ENCODE assay signal across 17 cellular contexts in genomic region chr17:66364508-66365203, GRCh38.
A peak's percentile ranks its signal among the peaks of the same experiment; 100 is the strongest.
DNase-seq lines count a peak whose midpoint lies in the region; ATAC-seq and TF ChIP-seq lines count a peak whose summit lies in the region.
"Had no signal": no experiment of that assay in that cellular context is flagged by ENCODE, and none has a peak within 500 bp of the region (broad histone marks: within the 10 kb centered on the region; RNA-seq: fewer than 3 reads in every experiment).

No MANE protein-coding gene starts in this region.

- H3K18ac ChIP-seq in H9 (ENCODE audit: insufficient read length, low read depth, low read length), result no peak overlapping the region
- no peak overlapping the region for H3K18ac ChIP-seq in neuronal stem cell (ENCODE audit: low read length)

- no peaks in the 10 kb centered on the region for H3K27me3 ChIP-seq in H9 (ENCODE audit: insufficient read depth, low read length)
- peaks cover 88% of the 10 kb centered on the region for H3K27me3 ChIP-seq in neural progenitor cell
- peaks cover 0 to 40% (median 5%) of the 10 kb centered on the region in 3 experiments for H3K27me3 ChIP-seq in neuronal stem cell (ENCODE audit: control insufficient read depth in 3 of 3, insufficient read depth in 3 of 3, low read depth in 1 of 3, low read length in 3 of 3)
- H3K27me3 ChIP-seq: cardiac muscle cell, suprapubic skin had no signal

- POLR2A ChIA-PET in activated CD8-positive, alpha-beta T cell treated with anti-CD3 and anti-CD28 coated beads, Interleukin-2, amount 10 ng/mL, durations not matched to agents 7 days and 5 days (lab: Charles Lee), result no interaction called here

- no peak overlapping the region for H4K91ac ChIP-seq in H9 (ENCODE audit: insufficient read length, low read depth, low read length)
- H4K91ac ChIP-seq in neuronal stem cell (ENCODE audit: low read depth, low read length, poor library complexity), result no peak overlapping the region

- no peak overlapping the region for H2BK20ac ChIP-seq in H9 (ENCODE audit: low read depth, low read length, poor library complexity, severe bottlenecking)

- H3K9ac ChIP-seq in H9 (ENCODE audit: extremely low read depth, insufficient read length, low read length) (no peak overlapping the region), neural progenitor cell (no peak overlapping the region), neuronal stem cell (ENCODE audit: low read depth, low read length, poor library complexity) (no peak overlapping the region)

- H3K4me1 Mint-ChIP-seq in H9 (peaks cover 41 to 47% of the 10 kb centered on the region in 2 experiments), neural progenitor cell (peaks cover 35% of the 10 kb centered on the region)
- H3K4me1 Mint-ChIP-seq in activated CD8-positive, alpha-beta T cell treated with anti-CD3 and anti-CD28 coated beads, Interleukin-2, amount 10 ng/mL, durations not matched to agents 7 days and 5 days (ENCODE audit: low read depth), result peaks cover 67% of the 10 kb centered on the region

- H3K27ac ChIP-seq in H9 (ENCODE audit: insufficient read length, low read depth, low read length) (no peak overlapping the region), neural progenitor cell (no peak overlapping the region), neuronal stem cell (replicated peaks; ENCODE audit: low read length) (no peak overlapping the region)
- H3K27ac ChIP-seq: cardiac muscle cell, suprapubic skin had no signal

- TF ChIP-seq CTCF in H9 (conservative IDR thresholded peaks at IDR 0.05) (no peak), neural progenitor cell (IDR thresholded peaks at IDR 0.05) (no peak), GM13977 (IDR thresholded peaks at IDR 0.05; ENCODE audit: extremely low read depth, insufficient read depth, missing control alignments) (no peak)

- in situ Hi-C loops in GM13977 (cut with MboI; ENCODE audit: low pct_unique_long_range_greater_than_20kb, low sequenced_read_pairs, unreplicated experiment), result no loop called here

- H3K4me3 ChIP-seq in neural progenitor cell (no peak overlapping the region), neuronal stem cell (ENCODE audit: low read length in 2 of 2) (no peak overlapping the region)
- H3K4me3 ChIP-seq: cardiac muscle cell, suprapubic skin had no signal

- no peaks in the 10 kb centered on the region for H3K36me3 Mint-ChIP-seq in H9 (ENCODE audit: insufficient read depth in 1 of 3, low read depth in 3 of 3)
- peaks cover 26% of the 10 kb centered on the region for H3K36me3 Mint-ChIP-seq in activated CD8-positive, alpha-beta T cell treated with anti-CD3 and anti-CD28 coated beads, Interleukin-2, amount 10 ng/mL, durations not matched to agents 7 days and 5 days (ENCODE audit: low read depth)
- peaks cover 2% of the 10 kb centered on the region for H3K36me3 Mint-ChIP-seq in neural progenitor cell

- intact Hi-C loops in Right ventricle myocardium superior (cut with DNase I), result no loop called here

- no peak overlapping the region for H4K8ac ChIP-seq in H9 (replicated peaks; ENCODE audit: insufficient read length, low read depth, low read length)
- H4K8ac ChIP-seq in neuronal stem cell (ENCODE audit: low read depth, low read length), result no peak overlapping the region

- H2BK5ac ChIP-seq in H9 (ENCODE audit: insufficient read length, low read length), result no peak overlapping the region
- H2BK5ac ChIP-seq in neuronal stem cell (ENCODE audit: low read length), result no peak overlapping the region

- H3K79me2 ChIP-seq in H9 (ENCODE audit: insufficient read depth, low read length) (peaks cover 2% of the 10 kb centered on the region; the same call in 1 of the 2 replicates), neural progenitor cell (ENCODE audit: low read depth) (no peaks in the 10 kb centered on the region)

- H3K27me3 Mint-ChIP-seq in H9 (ENCODE audit: low read depth) (no peaks in the 10 kb centered on the region), neural progenitor cell (ENCODE audit: insufficient read depth, low read depth) (peaks cover 24% of the 10 kb centered on the region)
- no peaks in the 10 kb centered on the region for H3K27me3 Mint-ChIP-seq in activated CD8-positive, alpha-beta T cell treated with anti-CD3 and anti-CD28 coated beads, Interleukin-2, amount 10 ng/mL, durations not matched to agents 7 days and 5 days (ENCODE audit: low read depth)

- no peak overlapping the region for H3K4me2 ChIP-seq in H9 (ENCODE audit: insufficient read depth, insufficient read length, low read length)
- peak overlapping the region; percentile 58 for H3K4me2 ChIP-seq in neural progenitor cell
- no peak overlapping the region for H3K4me2 ChIP-seq in neuronal stem cell (ENCODE audit: insufficient read depth, low read length, poor library complexity, severe bottlenecking)

- no peak overlapping the region for H2AK5ac ChIP-seq in H9 (ENCODE audit: insufficient read length, low read length)
- H2AK5ac ChIP-seq in neuronal stem cell (ENCODE audit: low read depth, low read length), result no peak overlapping the region

- H3K4ac ChIP-seq in H9 (ENCODE audit: low read depth, low read length) (no peak overlapping the region), neuronal stem cell (ENCODE audit: low read length) (no peak overlapping the region)

- peak overlapping the region in 2 of 3 experiments; percentile 4 to 89; a peak in 2 of 7 replicates for H3K27ac Mint-ChIP-seq in H9
- peak overlapping the region; percentile 67 for H3K27ac Mint-ChIP-seq in activated CD8-positive, alpha-beta T cell treated with anti-CD3 and anti-CD28 coated beads, Interleukin-2, amount 10 ng/mL, durations not matched to agents 7 days and 5 days
- no peak overlapping the region for H3K27ac Mint-ChIP-seq in neural progenitor cell

- H3T11ph ChIP-seq in H9 (ENCODE audit: low read length), result no peak overlapping the region

- no peak overlapping the region for H3K23ac ChIP-seq in H9 (ENCODE audit: insufficient read length, low read depth, low read length)
- H3K23ac ChIP-seq in neuronal stem cell (ENCODE audit: low read depth, low read length, poor library complexity), result no peak overlapping the region

- H3F3A ChIP-seq in neural progenitor cell (ENCODE audit: low read depth), result peaks cover 13% of the 10 kb centered on the region

- no peaks in the 10 kb centered on the region for H4K20me1 ChIP-seq in H9 (ENCODE audit: control insufficient read depth, insufficient read depth, insufficient read length)
- peaks cover 33% of the 10 kb centered on the region for H4K20me1 ChIP-seq in neural progenitor cell (ENCODE audit: low read depth)

- H3K4me1 ChIP-seq in H9 (ENCODE audit: insufficient read depth, low read length) (peaks cover 9% of the 10 kb centered on the region), neural progenitor cell (peaks cover 33% of the 10 kb centered on the region), neuronal stem cell (ENCODE audit: control insufficient read depth in 2 of 2, insufficient read depth in 1 of 2, low read depth in 1 of 2, low read length in 2 of 2) (peaks cover 1 to 16% of the 10 kb centered on the region in 2 donors)
- H3K4me1 ChIP-seq: suprapubic skin had no signal

- H3K79me1 ChIP-seq in H9 (ENCODE audit: insufficient read depth, low read depth, low read length, poor library complexity, severe bottlenecking), result no peaks in the 10 kb centered on the region
- no peaks in the 10 kb centered on the region for H3K79me1 ChIP-seq in neuronal stem cell (ENCODE audit: low read depth, low read length)

- no peak overlapping the region for H4K5ac ChIP-seq in H9 (ENCODE audit: insufficient read length, low read depth, low read length)

- H2BK120ac ChIP-seq in H9 (ENCODE audit: low read depth, low read length, poor library complexity, severe bottlenecking), result no peak overlapping the region
- no peak overlapping the region for H2BK120ac ChIP-seq in neuronal stem cell (ENCODE audit: low read depth, low read length)

- H3K9me3 Mint-ChIP-seq in H9, result no peaks in the 10 kb centered on the region
- no peaks in the 10 kb centered on the region for H3K9me3 Mint-ChIP-seq in activated CD8-positive, alpha-beta T cell treated with anti-CD3 and anti-CD28 coated beads, Interleukin-2, amount 10 ng/mL, durations not matched to agents 7 days and 5 days (ENCODE audit: insufficient read depth)
- no peaks in the 10 kb centered on the region for H3K9me3 Mint-ChIP-seq in neural progenitor cell

- no CpG with 5 or more reads among the region's 11 CpGs for WGBS in H9 (ENCODE audit: extremely low coverage, insufficient read length, low lambda C conversion rate)
- WGBS in neuronal stem cell (ENCODE audit: extremely low coverage in 2 of 2, insufficient read length in 2 of 2, insufficient replicate concordance in 1 of 2), 2 donors, result no CpG with 5 or more reads among the region's 11 CpGs

- no peaks in the 10 kb centered on the region for H3K9me3 ChIP-seq in H9 (ENCODE audit: control insufficient read depth, low read depth, low read length)
- no peaks in the 10 kb centered on the region for H3K9me3 ChIP-seq in neural progenitor cell (ENCODE audit: low read depth)
- no peaks in the 10 kb centered on the region for H3K9me3 ChIP-seq in neuronal stem cell (replicated peaks in 1 of 2; ENCODE audit: control insufficient read depth in 2 of 2, insufficient read depth in 1 of 2, low read depth in 1 of 2, low read length in 2 of 2)
- H3K9me3 ChIP-seq: suprapubic skin had no signal

- H2AFZ ChIP-seq in H9 (ENCODE audit: low read length) (no peak overlapping the region), neural progenitor cell (replicated peaks) (no peak overlapping the region), neuronal stem cell (ENCODE audit: low read length) (no peak overlapping the region)

- H3K4me3 Mint-ChIP-seq in H9, result no peak overlapping the region
- peak overlapping the region; percentile 34 for H3K4me3 Mint-ChIP-seq in activated CD8-positive, alpha-beta T cell treated with anti-CD3 and anti-CD28 coated beads, Interleukin-2, amount 10 ng/mL, durations not matched to agents 7 days and 5 days
- H3K4me3 Mint-ChIP-seq in neural progenitor cell, result peak overlapping the region; percentile 10

- peak; percentile 44 for ATAC-seq in activated CD8-positive, alpha-beta T cell treated with anti-CD3 and anti-CD28 coated beads, Interleukin-2, amount 10 ng/mL, durations not matched to agents 7 days and 5 days
- ATAC-seq in Right ventricle myocardium superior (ENCODE audit: poor library complexity), result no peak
- ATAC-seq: HepG2 had no signal

- H2BK15ac ChIP-seq in H9 (ENCODE audit: low read depth, low read length) (no peak overlapping the region), neuronal stem cell (ENCODE audit: low read length) (no peak overlapping the region)

- CTCF ChIA-PET in activated CD8-positive, alpha-beta T cell treated with anti-CD3 and anti-CD28 coated beads, Interleukin-2, amount 10 ng/mL, durations not matched to agents 7 days and 5 days (lab: Charles Lee), result no interaction called here

- no peaks in the 10 kb centered on the region for H3K23me2 ChIP-seq in H9 (ENCODE audit: insufficient read length, low read depth, low read length, poor library complexity, severe bottlenecking)

- DNase-seq in activated CD4-positive, alpha-beta T cell treated with anti-CD3 and anti-CD28 coated beads for 48 hours, result peak; percentile 42
- no peak for DNase-seq in activated CD4-positive, alpha-beta T cell treated with anti-CD3 and anti-CD28 coated beads for 1 hour
- DNase-seq in H9, result no peak
- DNase-seq in activated CD8-positive, alpha-beta T cell treated with anti-CD3 and anti-CD28 coated beads, Interleukin-2, amount 10 ng/mL, durations not matched to agents 7 days and 5 days, result no peak
- DNase-seq in neural progenitor cell (ENCODE audit: low spot score), result no peak
- DNase-seq in neuronal stem cell (ENCODE audit: low spot score), result no peak
- DNase-seq in GM13977 (ENCODE audit: low spot score), result no peak
- no peak for DNase-seq in Right ventricle myocardium superior
- DNase-seq: activated gamma-delta T cell treated with Interleukin-2 at 50 U/mL for 16 hours; effector memory CD4-positive, alpha-beta T cell; hypothalamus; left colon; NCI-H2107; NCI-H526 treated with DMSO at 0.1 percent for 48 hours had no signal

- H2BK12ac ChIP-seq in H9 (ENCODE audit: insufficient read length, low read depth, low read length), result no peak overlapping the region
- H2BK12ac ChIP-seq in neuronal stem cell (ENCODE audit: low read length), result no peak overlapping the region

- H3K36me3 ChIP-seq in neural progenitor cell, result no peaks in the 10 kb centered on the region
- H3K36me3 ChIP-seq in neuronal stem cell (replicated peaks in 1 of 2; ENCODE audit: control insufficient read depth in 2 of 2, insufficient read depth in 2 of 2, low read length in 2 of 2), result no peaks in the 10 kb centered on the region
- H3K36me3 ChIP-seq: cardiac muscle cell, suprapubic skin had no signal

- H3K56ac ChIP-seq in H9 (ENCODE audit: insufficient read length, low read depth, low read length), result no peak overlapping the region

- no peak overlapping the region for H3K14ac ChIP-seq in H9 (ENCODE audit: insufficient read depth, low read length)
- H3K14ac ChIP-seq in neuronal stem cell (ENCODE audit: low read length), result no peak overlapping the region

Comparison
In these comparisons a context has a peak if more than half of its experiments do, and no peak if none do; other contexts are left out.
1. H3K4me3 Mint-ChIP-seq: peak in activated CD8-positive, alpha-beta T cell treated with anti-CD3 and anti-CD28 coated beads, Interleukin-2, amount 10 ng/mL, durations not matched to agents 7 days and 5 days (single experiment) and neural progenitor cell (single experiment); none in H9 (0 of 2).